7 cellular contexts compared by ENCODE assay signal in genomic region chr5:43020294-43020711, GRCh38. TPM values are rescaled to one million over a fixed set of nuclear protein-coding genes. Genes with fewer than 3 reads are reported as not detected.
A peak's percentile ranks its signal among the peaks of the same experiment; 100 is the strongest.
DNase-seq lines count a peak whose midpoint lies in the region; ATAC-seq, FAIRE-seq and TF ChIP-seq lines count a peak whose summit lies in the region.

No MANE protein-coding gene starts in this region.

- H3K4me3 ChIP-seq in iPS-20b (ENCODE audit: low read length) = peak overlapping the region; percentile 52; the same call in 1 of the 2 replicates

- peak; percentile 8 for ATAC-seq in GM21737 (IDR thresholded peaks at IDR 0.05; ENCODE audit: unreplicated experiment)
- ATAC-seq in activated T-helper 17 cell treated with anti-CD3 and anti-CD28 coated beads, Interleukin-2, amount 50 U/mL, for 72 hours (replicated peaks) = peak; percentile 1

- no peak overlapping the region for H3K9ac ChIP-seq in iPS-20b (ENCODE audit: low read depth, low read length)

- no peak overlapping the region for H3K27ac ChIP-seq in iPS-20b (ENCODE audit: low read length)

- H3K27me3 Mint-ChIP-seq in activated T-helper 17 cell treated with anti-CD3 and anti-CD28 coated beads, Interleukin-2, amount 50 U/mL, for 72 hours = no peaks in the 10 kb centered on the region

- H3K36me3 ChIP-seq in iPS-20b (ENCODE audit: insufficient read depth, low read depth, low read length) = no peaks in the 10 kb centered on the region

- peaks cover 25% of the 10 kb centered on the region for H3K4me1 Mint-ChIP-seq in activated T-helper 17 cell treated with anti-CD3 and anti-CD28 coated beads, Interleukin-2, amount 50 U/mL, for 72 hours

- H3K4me3 Mint-ChIP-seq in activated T-helper 17 cell treated with anti-CD3 and anti-CD28 coated beads, Interleukin-2, amount 50 U/mL, for 72 hours = peak overlapping the region; percentile 98

- H3K27me3 ChIP-seq in iPS-20b (ENCODE audit: insufficient read depth, low read length) = peaks cover 94% of the 10 kb centered on the region

- H3K4me1 ChIP-seq in iPS-20b (ENCODE audit: insufficient read depth, low read length) = peaks cover 20% of the 10 kb centered on the region; the same call in 1 of the 2 replicates

- DNase-seq in GM12892 (ENCODE audit: insufficient read length) = no peak
- DNase-seq in M059J (ENCODE audit: low read depth) = peak; percentile 64
- DNase-seq in stimulated activated naive CD4-positive, alpha-beta T cell treated with Interleukin-2 at 50 U/mL for 16 hours (lab: John Stamatoyannopoulos, UW) = peak; percentile 57
- no peak for DNase-seq in anterior cingulate cortex (lab: John Stamatoyannopoulos, UW)

- H3K9me3 Mint-ChIP-seq in activated T-helper 17 cell treated with anti-CD3 and anti-CD28 coated beads, Interleukin-2, amount 50 U/mL, for 72 hours = no peaks in the 10 kb centered on the region

- H3K36me3 Mint-ChIP-seq in activated T-helper 17 cell treated with anti-CD3 and anti-CD28 coated beads, Interleukin-2, amount 50 U/mL, for 72 hours (ENCODE audit: low read depth) = no peaks in the 10 kb centered on the region

- TF ChIP-seq POLR2A in GM12892 (IDR thresholded peaks at IDR 0.05; ENCODE audit: low read depth, low read length) = no peak

- peak overlapping the region; percentile 95 for H3K27ac Mint-ChIP-seq in activated T-helper 17 cell treated with anti-CD3 and anti-CD28 coated beads, Interleukin-2, amount 50 U/mL, for 72 hours

- H3K9me3 ChIP-seq in iPS-20b (ENCODE audit: insufficient read depth, low read depth, low read length) = no peaks in the 10 kb centered on the region

- FAIRE-seq in GM12892 (lab: Jason Lieb, UNC) = peak; percentile 81

RNA-seq across cellular contexts. Expression of gene ANXA2R, which starts 19.8 kb away (rescaled TPM):
- 0.95 TPM for polyA plus RNA-seq in GM12892 (2012; ENCODE audit: missing spikeins)
- 0.25 and 1.4 TPM in 2 replicates for total RNA-seq in M059J (2014; rRNA removed; shearing (Covaris generic))
- 1 to 10 TPM; 2.4 to 6.2 TPM for total RNA-seq in activated T-helper 17 cell treated with anti-CD3 and anti-CD28 coated beads, Interleukin-2, amount 50 U/mL, for 72 hours

Comparison
In these comparisons a context has a peak if more than half of its experiments do, and no peak if none do; other contexts are left out.
1. DNase-seq: peak in M059J (single experiment) and stimulated activated naive CD4-positive, alpha-beta T cell treated with Interleukin-2 at 50 U/mL for 16 hours (single experiment); none in GM12892 (single experiment) and anterior cingulate cortex (0 of 58).